In the genomic region with DNA sequence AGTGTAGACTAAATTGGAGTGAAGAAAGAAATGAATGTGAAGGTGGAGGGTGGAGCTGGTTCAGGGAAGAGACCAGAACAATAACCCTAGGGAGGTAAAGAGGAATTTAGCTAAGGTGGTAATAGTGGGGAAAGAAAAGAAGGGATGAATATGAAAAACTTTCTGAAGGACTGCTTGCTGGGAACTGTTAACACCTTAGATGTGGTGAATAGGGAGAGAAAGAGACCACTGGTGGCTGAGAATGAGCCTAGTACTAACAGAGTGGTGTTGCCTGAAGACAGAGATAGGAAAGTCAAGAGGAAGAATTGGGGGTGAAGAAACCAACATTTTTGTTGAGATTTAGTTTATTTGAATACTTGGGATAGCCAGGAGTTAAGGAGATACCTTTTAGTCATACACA, we compare ENCODE assay signal across 1 cellular context.
TF ChIP-seq lines count a peak whose summit lies in the region.

No MANE protein-coding gene starts in this region.

TF ChIP-seq in H1, 55 proteins besides CTCF, POLR2A, EP300 and RAD21:
- TF ChIP-seq CTBP2 (IDR thresholded peaks at IDR 0.05; ENCODE audit: borderline replicate concordance, insufficient read depth, insufficient read length, low read length) (no peak), SP1 (IDR thresholded peaks at IDR 0.05; ENCODE audit: low read depth, low read length) (peak; percentile 60; the same call in 1 of the 2 replicates), RFX5 (IDR thresholded peaks at IDR 0.05; ENCODE audit: borderline replicate concordance, low read depth, low read length) (no peak), GTF2F1 (IDR thresholded peaks at IDR 0.05; ENCODE audit: borderline replicate concordance, low read depth, low read length) (no peak), HDAC2 (IDR thresholded peaks at IDR 0.05; ENCODE audit: borderline replicate concordance in 1 of 2, low read depth in 2 of 2, low read length in 2 of 2) (peak; percentile 35 to 76; a peak in 2 of 4 replicates), TCF12 (IDR thresholded peaks at IDR 0.05; ENCODE audit: low read depth, low read length) (0 out of 2 replicates have a peak, but pooled peaks have one; percentile 30), BCL11A (IDR thresholded peaks at IDR 0.05; ENCODE audit: low read depth in 2 of 2, low read length in 2 of 2) (no peak), GABPA (IDR thresholded peaks at IDR 0.05; ENCODE audit: borderline replicate concordance, insufficient read depth, low read length) (no peak), SP4 (IDR thresholded peaks at IDR 0.05; ENCODE audit: low read length) (no peak), CHD2 (IDR thresholded peaks at IDR 0.05; ENCODE audit: low read length) (0 out of 2 replicates have a peak, but pooled peaks have one; percentile 18), NANOG (IDR thresholded peaks at IDR 0.05; ENCODE audit: insufficient read depth, low read depth, low read length, poor library complexity, severe bottlenecking) (peak; percentile 88), POU5F1 (IDR thresholded peaks at IDR 0.05; ENCODE audit: low read depth, low read length) (peak; percentile 67; the same call in 1 of the 2 replicates), TBP (IDR thresholded peaks at IDR 0.05; ENCODE audit: low read depth, low read length) (peak; percentile 59; the same call in 1 of the 2 replicates)
- TF ChIP-seq, protein P1, sequence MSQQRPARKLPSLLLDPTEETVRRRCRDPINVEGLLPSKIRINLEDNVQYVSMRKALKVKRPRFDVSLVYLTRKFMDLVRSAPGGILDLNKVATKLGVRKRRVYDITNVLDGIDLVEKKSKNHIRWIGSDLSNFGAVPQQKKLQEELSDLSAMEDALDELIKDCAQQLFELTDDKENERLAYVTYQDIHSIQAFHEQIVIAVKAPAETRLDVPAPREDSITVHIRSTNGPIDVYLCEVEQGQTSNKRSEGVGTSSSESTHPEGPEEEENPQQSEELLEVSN (IDR thresholded peaks at IDR 0.05) = 0 out of 2 replicates have a peak, but pooled peaks have one; percentile 21
